20 cellular contexts compared by ENCODE assay signal in genomic region chr2:202005272-202005887, GRCh38. TPM values are rescaled to one million over a fixed set of nuclear protein-coding genes. Genes with fewer than 3 reads are reported as not detected.
DNase-seq lines count a peak whose midpoint lies in the region; ATAC-seq and TF ChIP-seq lines count a peak whose summit lies in the region.
"Had no signal": no experiment of that assay in that cellular context is flagged by ENCODE, and none has a peak within 500 bp of the region (broad histone marks: within the 10 kb centered on the region; RNA-seq: fewer than 3 reads in every experiment).

No MANE protein-coding gene starts in this region.

- H2AFZ ChIP-seq in OCI-LY7 (ENCODE audit: low read length): no peak overlapping the region
- H2AFZ ChIP-seq in PC-3 (ENCODE audit: low read length): no peak overlapping the region

- POLR2A ChIA-PET in OCI-LY7 (lab: Charles Lee): interaction anchor here (0.6 to 2.6 kb wide), 9 partner anchors 8 to 556 kb away, joined by 3 to 15 read pairs (median 4); no protein-coding TSS in a partner anchor
- POLR2A ChIA-PET in PC-3 (lab: Charles Lee; ENCODE audit: unreplicated experiment): no interaction called here

- H3K9me3 ChIP-seq in OCI-LY7 (ENCODE audit: low read length): no peaks in the 10 kb centered on the region
- H3K9me3 ChIP-seq in PC-3 (ENCODE audit: low read length): no peaks in the 10 kb centered on the region

- ATAC-seq in GM19351 (IDR thresholded peaks at IDR 0.05; ENCODE audit: unreplicated experiment) (peak; percentile 42), HG02981 (IDR thresholded peaks at IDR 0.05; ENCODE audit: unreplicated experiment) (peak; percentile 50), left lobe of liver (no peak), PC-3 (no peak)

- H3K27ac ChIP-seq in OCI-LY7 (ENCODE audit: low read depth, low read length, poor library complexity, severe bottlenecking): no peak overlapping the region
- no peak overlapping the region for H3K27ac ChIP-seq in caudate nucleus (ENCODE audit: low read depth, low read length)
- no peak overlapping the region for H3K27ac ChIP-seq in PC-3 (ENCODE audit: low read length)

- H3K27me3 ChIP-seq in PC-3 (ENCODE audit: low read length): 0 out of 2 replicates have a peak, but pooled peaks cover 8% of the 10 kb centered on the region

- intact Hi-C loops in OCI-LY7 (cut with micrococcal nuclease; ENCODE audit: unreplicated experiment): no loop called here
- intact Hi-C loops in PC-3 (cut with micrococcal nuclease): no loop called here

- no peak for TF ChIP-seq CTCF in GM12864 (IDR thresholded peaks at IDR 0.05; ENCODE audit: low read depth, low read length, missing control alignments)
- no peak for TF ChIP-seq CTCF in OCI-LY7 (conservative IDR thresholded peaks at IDR 0.05; ENCODE audit: low read length)
- TF ChIP-seq CTCF in PC-3 (conservative IDR thresholded peaks at IDR 0.05; ENCODE audit: low read depth, low read length): no peak

- peak; percentile 27 for DNase-seq in GM12864 (ENCODE audit: low read depth)
- peak; percentile 78 for DNase-seq in OCI-LY7 (ENCODE audit: low spot score)
- DNase-seq in left lobe of liver (ENCODE audit: low spot score): no peak
- no peak for DNase-seq in caudate nucleus (lab: John Stamatoyannopoulos, UW)
- no peak for DNase-seq in middle frontal gyrus (ENCODE audit: extremely low spot score, low spot score)
- DNase-seq in PC-3: no peak
- DNase-seq: ACHN; activated CD4-positive, CD25-positive, alpha-beta regulatory T cell treated with anti-CD3 and anti-CD28 coated beads, Interleukin-2, amount 50 U/mL, for 72 hours; activated effector memory CD4-positive, alpha-beta T cell treated with Interleukin-2 at 50 U/mL for 16 hours; CD4-positive, alpha-beta memory T cell; hippocampal formation; kidney glomerular epithelial cell; midbrain; NCI-H1417; NCI-H2227 treated with DMSO at 0.1 percent for 48 hours; NK-92 treated with Interleukin-12 subunit alpha and Interleukin-12 subunit beta, amount 100 ng/mL, for 24 hours; SIG-M5; stimulated activated CD4-positive, alpha-beta T cell treated with anti-CD3 and anti-CD28 coated beads, Interleukin-2, amount 100 ng/mL, for 24 hours had no signal

- H3K9me2 ChIP-seq in OCI-LY7 (ENCODE audit: insufficient read depth, low read length) (no peaks in the 10 kb centered on the region), PC-3 (replicated peaks; ENCODE audit: low read length) (no peaks in the 10 kb centered on the region)

- H3K79me2 ChIP-seq in OCI-LY7 (ENCODE audit: insufficient read depth, low read depth, low read length): no peaks in the 10 kb centered on the region
- H3K79me2 ChIP-seq in PC-3 (ENCODE audit: low read length): no peaks in the 10 kb centered on the region

- BruUV-seq in OCI-LY7 (replicated peaks; lab: Mats Ljungman, UMichigan) (no TSS peak), PC-3 (replicated peaks; lab: Mats Ljungman, UMichigan) (no TSS peak)

- H3K4me1 ChIP-seq in OCI-LY7 (ENCODE audit: insufficient read depth, low read length, poor library complexity, severe bottlenecking) (peaks cover 11% of the 10 kb centered on the region), PC-3 (ENCODE audit: insufficient read depth, low read length) (no peaks in the 10 kb centered on the region)

- no peak overlapping the region for H3K9ac ChIP-seq in PC-3 (ENCODE audit: low read length)

- H3K4me2 ChIP-seq in OCI-LY7 (ENCODE audit: low read length) (peak overlapping the region; percentile 55), PC-3 (ENCODE audit: low read length) (no peak overlapping the region)

- CTCF ChIA-PET in OCI-LY7 (lab: Charles Lee; ENCODE audit: unreplicated experiment): interaction anchor here (0.8 kb wide), 1 partner anchor 9 kb away, joined by 4 read pairs; no protein-coding TSS in a partner anchor
- CTCF ChIA-PET in PC-3 (lab: Charles Lee): no interaction called here

- H3K36me3 ChIP-seq in OCI-LY7 (ENCODE audit: insufficient read depth, low read length): no peaks in the 10 kb centered on the region
- no peaks in the 10 kb centered on the region for H3K36me3 ChIP-seq in PC-3 (ENCODE audit: low read depth, low read length)

- no peak overlapping the region for H3K4me3 ChIP-seq in GM12864 (ENCODE audit: low read depth, low read length)
- H3K4me3 ChIP-seq in OCI-LY7 (ENCODE audit: low read depth, low read length, poor library complexity, severe bottlenecking): no peak overlapping the region
- H3K4me3 ChIP-seq in PC-3 (ENCODE audit: low read length): no peak overlapping the region

- H3F3A ChIP-seq in PC-3 (ENCODE audit: low read length, unreplicated experiment): no peaks in the 10 kb centered on the region

- no peaks in the 10 kb centered on the region for H4K20me1 ChIP-seq in OCI-LY7 (ENCODE audit: insufficient read depth, low read length)
- H4K20me1 ChIP-seq in PC-3 (ENCODE audit: low read length): no peaks in the 10 kb centered on the region

RNA-seq across cellular contexts. Expression of gene FZD7, which starts 28.3 kb away (rescaled TPM):
- 1.5 and 1.7 TPM in 2 replicates for total RNA-seq in OCI-LY7 (2014; rRNA removed; shearing (Covaris generic))
- total RNA-seq in OCI-LY7 (2022): 1.1 and 1.2 TPM in 2 replicates
- 0.75 TPM for total RNA-seq in left lobe of liver
- total RNA-seq in PC-3 (2014; rRNA removed): 4.8 and 5.5 TPM in 2 replicates

Comparison
In these comparisons a context has a peak if more than half of its experiments do, and no peak if none do; other contexts are left out.
1. DNase-seq: peak in GM12864 (single experiment) and OCI-LY7 (single experiment); none in left lobe of liver (single experiment), caudate nucleus (0 of 61), middle frontal gyrus (single experiment) and PC-3 (single experiment).
2. ATAC-seq: peak in GM19351 (single experiment) and HG02981 (single experiment); none in left lobe of liver (single experiment) and PC-3 (single experiment).